In genomic region chrX:10612215-10612614, GRCh38 we compare ENCODE assay signal across 14 cellular contexts. TPM values are rescaled to one million over a fixed set of nuclear protein-coding genes. Genes with fewer than 3 reads are reported as not detected.
DNase-seq lines count a peak whose midpoint lies in the region; ATAC-seq, FAIRE-seq and TF ChIP-seq lines count a peak whose summit lies in the region.
"Had no signal": no experiment of that assay in that cellular context is flagged by ENCODE, and none has a peak within 500 bp of the region (broad histone marks: within the 10 kb centered on the region; RNA-seq: fewer than 3 reads in every experiment).

No MANE protein-coding gene starts in this region.

- H3K9me3 ChIP-seq in HUES64 (ENCODE audit: insufficient read depth, low read depth, low read length) (no peaks in the 10 kb centered on the region), transverse colon (no peaks in the 10 kb centered on the region)
- H3K9me3 ChIP-seq: Caco-2, SJCRH30 had no signal

- no peak for TF ChIP-seq EP300 in transverse colon (IDR thresholded peaks at IDR 0.05; ENCODE audit: low read depth)

- 56% methylated on average over 4 of the region's 4 CpGs for WGBS in HUES64
- 43 to 58% methylated on average over 4 of the region's 4 CpGs for WGBS in transverse colon (ENCODE audit: low coverage in 1 of 2), 2 donors

- H3K27ac Mint-ChIP-seq in stimulated activated naive CD8-positive, alpha-beta T cell treated with anti-CD3 and anti-CD28 coated beads, Interleukin-15, amount 100 ng/mL, for 72 hours = no peak overlapping the region

- in situ Hi-C loops in transverse colon (cut with MboI; ENCODE audit: low pct_ligation_motif_present in 1 of 4, low pct_unique_long_range_greater_than_20kb in 1 of 4, low sequenced_read_pairs in 3 of 4) = loop anchor here in 3 of 4 donors (10.0 to 25.0 kb wide), 2 partner anchors 425 to 493 kb away; no protein-coding TSS in a partner anchor

- H3K27me3 Mint-ChIP-seq in stimulated activated naive CD8-positive, alpha-beta T cell treated with anti-CD3 and anti-CD28 coated beads, Interleukin-15, amount 100 ng/mL, for 72 hours = peaks cover 12% of the 10 kb centered on the region

- H3K4me3 Mint-ChIP-seq in stimulated activated naive CD8-positive, alpha-beta T cell treated with anti-CD3 and anti-CD28 coated beads, Interleukin-15, amount 100 ng/mL, for 72 hours = no peak overlapping the region

- TF ChIP-seq CTCF in bronchial epithelial cell (IDR thresholded peaks at IDR 0.05; ENCODE audit: insufficient read depth, low read length, severe bottlenecking) = no peak
- TF ChIP-seq CTCF in transverse colon (IDR thresholded peaks at IDR 0.05) = no peak

- H3K36me3 ChIP-seq in HUES64 (ENCODE audit: insufficient read depth, low read length) (no peaks in the 10 kb centered on the region), bronchial epithelial cell (ENCODE audit: control insufficient read depth, insufficient read depth, low read length) (no peaks in the 10 kb centered on the region), transverse colon (no peaks in the 10 kb centered on the region)

- no peak for ATAC-seq in stimulated activated naive CD8-positive, alpha-beta T cell treated with anti-CD3 and anti-CD28 coated beads, Interleukin-15, amount 100 ng/mL, for 72 hours

- H3K4me1 Mint-ChIP-seq in stimulated activated naive CD8-positive, alpha-beta T cell treated with anti-CD3 and anti-CD28 coated beads, Interleukin-15, amount 100 ng/mL, for 72 hours = no peaks in the 10 kb centered on the region

- intact Hi-C loops in transverse colon (cut with DNase I; ENCODE audit: low total_unique reads) = no loop called here

- H3K27me3 ChIP-seq in HUES64 (ENCODE audit: insufficient read depth, low read length) (no peaks in the 10 kb centered on the region), bronchial epithelial cell (ENCODE audit: control insufficient read depth, insufficient read depth, low read length) (no peaks in the 10 kb centered on the region), transverse colon (no peaks in the 10 kb centered on the region)
- H3K27me3 ChIP-seq: SJCRH30 had no signal

- DNase-seq in bronchial epithelial cell (ENCODE audit: low read depth) (peak; percentile 74), iris pigment epithelial cell (ENCODE audit: low read depth) (peak; percentile 71), transverse colon (no peak), H4 (ENCODE audit: low spot score) (no peak)
- DNase-seq in stimulated activated naive CD8-positive, alpha-beta T cell treated with anti-CD3 and anti-CD28 coated beads, Interleukin-15, amount 100 ng/mL, for 72 hours = no peak
- no peak for DNase-seq in activated CD4-positive, alpha-beta T cell treated with anti-CD3 and anti-CD28 coated beads, Interleukin-2, amount 50 U/mL, for 1 hour
- DNase-seq: Caco-2, hypothalamus, KG1, NCI-H2029, retina, SJCRH30, substantia nigra had no signal

- H3K9me3 Mint-ChIP-seq in stimulated activated naive CD8-positive, alpha-beta T cell treated with anti-CD3 and anti-CD28 coated beads, Interleukin-15, amount 100 ng/mL, for 72 hours = no peaks in the 10 kb centered on the region

- no peak for TF ChIP-seq POLR2A in transverse colon (IDR thresholded peaks at IDR 0.05)

- H3K27ac ChIP-seq in HUES64 (ENCODE audit: low read depth, low read length) (peak overlapping the region; percentile 83), transverse colon (peak overlapping the region in 3 of 4 donors; percentile 21 to 47 (median 44))
- H3K27ac ChIP-seq: SJCRH30 had no signal

- H3K4me1 ChIP-seq in HUES64 (ENCODE audit: insufficient read depth, low read length) = peaks cover 72% of the 10 kb centered on the region
- H3K4me1 ChIP-seq in transverse colon = peaks cover 0 to 31% (median 15%) of the 10 kb centered on the region in 4 donors

- H3K4me3 ChIP-seq in HUES64 (ENCODE audit: low read length) = no peak overlapping the region
- H3K4me3 ChIP-seq in bronchial epithelial cell (ENCODE audit: low read depth, low read length) = no peak overlapping the region
- H3K4me3 ChIP-seq in transverse colon = no peak overlapping the region
- H3K4me3 ChIP-seq: SJCRH30 had no signal

- peak overlapping the region; percentile 39; the same call in 1 of the 2 replicates for H3K9ac ChIP-seq in HUES64 (ENCODE audit: low read depth, low read length)

- no peak for FAIRE-seq in bronchial epithelial cell (lab: Jason Lieb, UNC)

RNA-seq across cellular contexts. Expression of gene MID1, which starts 8.2 kb away (rescaled TPM):
- polyA plus RNA-seq in HUES64 (2013, experiment 1 of 2) = 24.4 TPM
- 27.3 TPM for polyA plus RNA-seq in HUES64 (2013, experiment 2 of 2)
- total RNA-seq in bronchial epithelial cell (3.2 and 3.4 TPM in 2 replicates), transverse colon (10 to 100 TPM; 27.0 to 85.2 (median 37.7) TPM)
- total RNA-seq in H4 (2014; rRNA removed; shearing (Covaris generic)) = 9.1 and 14.3 TPM in 2 replicates

Comparison
In these comparisons a context has a peak if more than half of its experiments do, and no peak if none do; other contexts are left out.
1. DNase-seq: peak in bronchial epithelial cell (single experiment) and iris pigment epithelial cell (single experiment); none in transverse colon (single experiment), stimulated activated naive CD8-positive, alpha-beta T cell treated with anti-CD3 and anti-CD28 coated beads, Interleukin-15, amount 100 ng/mL, for 72 hours (0 of 2), H4 (single experiment) and activated CD4-positive, alpha-beta T cell treated with anti-CD3 and anti-CD28 coated beads, Interleukin-2, amount 50 U/mL, for 1 hour (single experiment).